Comparison of ENCODE assay signal across 15 cellular contexts in genomic region chr10:47253030-47253637, GRCh38. TPM values are rescaled to one million over a fixed set of nuclear protein-coding genes. Genes with fewer than 3 reads are reported as not detected.
A peak's percentile ranks its signal among the peaks of the same experiment; 100 is the strongest.
DNase-seq lines count a peak whose midpoint lies in the region; ATAC-seq and TF ChIP-seq lines count a peak whose summit lies in the region.
"Had no signal": no experiment of that assay in that cellular context is flagged by ENCODE, and none has a peak within 500 bp of the region (broad histone marks: within the 10 kb centered on the region; RNA-seq: fewer than 3 reads in every experiment).

No MANE protein-coding gene starts in this region.

- no peak for ATAC-seq in stimulated activated naive CD8-positive, alpha-beta T cell treated with anti-CD3 and anti-CD28 coated beads, Interleukin-15, amount 100 ng/mL, for 72 hours
- ATAC-seq in body of pancreas (no peak), aorta (ENCODE audit: low FRiP score) (peak; percentile 38), HG02852 (IDR thresholded peaks at IDR 0.05; ENCODE audit: unreplicated experiment) (no peak)

- no peaks in the 10 kb centered on the region for H3K27me3 Mint-ChIP-seq in stimulated activated naive CD8-positive, alpha-beta T cell treated with anti-CD3 and anti-CD28 coated beads, Interleukin-15, Interleukin-2, amounts not matched to agents 100 ng/mL and 50 ng/mL, for 24 hours
- H3K27me3 Mint-ChIP-seq in stimulated activated naive CD8-positive, alpha-beta T cell treated with anti-CD3 and anti-CD28 coated beads, Interleukin-15, amount 100 ng/mL, for 72 hours = no peaks in the 10 kb centered on the region

- H4K20me1 ChIP-seq in osteoblast (ENCODE audit: insufficient read depth, low read length) = no peaks in the 10 kb centered on the region

- TF ChIP-seq POLR2A in body of pancreas (IDR thresholded peaks at IDR 0.05) = no peak

- no peaks in the 10 kb centered on the region for H3K27me3 ChIP-seq in body of pancreas
- H3K27me3 ChIP-seq in osteoblast (ENCODE audit: insufficient read depth, low read length) = peaks cover 18% of the 10 kb centered on the region
- H3K27me3 ChIP-seq in aorta (ENCODE audit: control insufficient read depth in 1 of 2, insufficient read depth in 2 of 2, low read length in 1 of 2) = no peaks in the 10 kb centered on the region

- H3K36me3 Mint-ChIP-seq in stimulated activated naive CD8-positive, alpha-beta T cell treated with anti-CD3 and anti-CD28 coated beads, Interleukin-15, Interleukin-2, amounts not matched to agents 100 ng/mL and 50 ng/mL, for 24 hours (ENCODE audit: low read depth) = no peaks in the 10 kb centered on the region

- WGBS in body of pancreas, 2 donors = 93 to 97% methylated on average over 5 to 10 of the region's 10 CpGs
- 26 to 36% methylated on average over 10 of the region's 10 CpGs for WGBS in aorta, 2 donors

- H3K36me3 ChIP-seq in body of pancreas (replicated peaks in 1 of 2; ENCODE audit: insufficient read depth in 1 of 2, low read depth in 2 of 2) (no peaks in the 10 kb centered on the region), osteoblast (ENCODE audit: insufficient read depth, low read length) (no peaks in the 10 kb centered on the region), aorta (ENCODE audit: control insufficient read depth in 1 of 2, insufficient read depth in 2 of 2, low read length in 1 of 2) (no peaks in the 10 kb centered on the region)

- no peaks in the 10 kb centered on the region for H3K79me2 ChIP-seq in osteoblast (ENCODE audit: insufficient read depth, low read length)

- H3K9me3 ChIP-seq in body of pancreas (no peaks in the 10 kb centered on the region), osteoblast (ENCODE audit: low read depth, low read length) (no peaks in the 10 kb centered on the region), aorta (ENCODE audit: control insufficient read depth, low read length) (no peaks in the 10 kb centered on the region)

- H2AFZ ChIP-seq in osteoblast (ENCODE audit: low read length) = peak overlapping the region; percentile 85

- no peak for DNase-seq in stimulated activated naive CD8-positive, alpha-beta T cell treated with anti-CD3 and anti-CD28 coated beads, Interleukin-15, amount 100 ng/mL, for 72 hours
- DNase-seq in body of pancreas (no peak), osteoblast (ENCODE audit: insufficient read length, low spot score, missing footprints) (no peak), aorta (no peak), hypothalamus (lab: John Stamatoyannopoulos, UW) (no peak)
- no peak for DNase-seq in activated effector memory CD4-positive, alpha-beta T cell treated with Interleukin-2 at 50 U/mL for 16 hours
- DNase-seq: KG1, MV-4-11, NCI-H1417, NCI-H187 treated with DMSO at 0.1 percent for 48 hours, NCI-H345, NCI-H524 treated with DMSO at 0.1 percent for 48 hours had no signal

- peak overlapping the region; percentile 7 for H3K27ac Mint-ChIP-seq in stimulated activated naive CD8-positive, alpha-beta T cell treated with anti-CD3 and anti-CD28 coated beads, Interleukin-15, Interleukin-2, amounts not matched to agents 100 ng/mL and 50 ng/mL, for 24 hours
- no peak overlapping the region for H3K27ac Mint-ChIP-seq in stimulated activated naive CD8-positive, alpha-beta T cell treated with anti-CD3 and anti-CD28 coated beads, Interleukin-15, amount 100 ng/mL, for 72 hours

- intact Hi-C loops in body of pancreas (cut with DNase I) = no loop called here
- intact Hi-C loops in aorta (cut with DNase I) = no loop called here

- peaks cover 28% of the 10 kb centered on the region for H3K4me1 ChIP-seq in body of pancreas
- peaks cover 20% of the 10 kb centered on the region for H3K4me1 ChIP-seq in osteoblast (ENCODE audit: insufficient read depth, low read length)
- H3K4me1 ChIP-seq in aorta (ENCODE audit: control insufficient read depth in 1 of 2, insufficient read depth in 2 of 2, low read length in 2 of 2) = no peaks in the 10 kb centered on the region

- no peak overlapping the region for H3K4me3 Mint-ChIP-seq in stimulated activated naive CD8-positive, alpha-beta T cell treated with anti-CD3 and anti-CD28 coated beads, Interleukin-15, Interleukin-2, amounts not matched to agents 100 ng/mL and 50 ng/mL, for 24 hours
- no peak overlapping the region for H3K4me3 Mint-ChIP-seq in stimulated activated naive CD8-positive, alpha-beta T cell treated with anti-CD3 and anti-CD28 coated beads, Interleukin-15, amount 100 ng/mL, for 72 hours

- peaks cover 40% of the 10 kb centered on the region for H3K4me1 Mint-ChIP-seq in stimulated activated naive CD8-positive, alpha-beta T cell treated with anti-CD3 and anti-CD28 coated beads, Interleukin-15, Interleukin-2, amounts not matched to agents 100 ng/mL and 50 ng/mL, for 24 hours (ENCODE audit: low read depth)
- H3K4me1 Mint-ChIP-seq in stimulated activated naive CD8-positive, alpha-beta T cell treated with anti-CD3 and anti-CD28 coated beads, Interleukin-15, amount 100 ng/mL, for 72 hours = peaks cover 62% of the 10 kb centered on the region

- peak overlapping the region; percentile 61 for H3K4me2 ChIP-seq in osteoblast (ENCODE audit: insufficient read depth, low read length)

- no peaks in the 10 kb centered on the region for H3K9me3 Mint-ChIP-seq in stimulated activated naive CD8-positive, alpha-beta T cell treated with anti-CD3 and anti-CD28 coated beads, Interleukin-15, Interleukin-2, amounts not matched to agents 100 ng/mL and 50 ng/mL, for 24 hours
- peaks cover 9% of the 10 kb centered on the region in 2 donors for H3K9me3 Mint-ChIP-seq in stimulated activated naive CD8-positive, alpha-beta T cell treated with anti-CD3 and anti-CD28 coated beads, Interleukin-15, amount 100 ng/mL, for 72 hours

- TF ChIP-seq CTCF in body of pancreas (IDR thresholded peaks at IDR 0.05) (no peak), osteoblast (IDR thresholded peaks at IDR 0.05; ENCODE audit: extremely low read depth, low read depth, low read length) (no peak)

- no peak overlapping the region for H3K4me3 ChIP-seq in body of pancreas
- H3K4me3 ChIP-seq in osteoblast (ENCODE audit: insufficient read depth, low read length) = no peak overlapping the region
- H3K4me3 ChIP-seq in aorta (ENCODE audit: low read length in 2 of 2) = no peak overlapping the region
- H3K4me3 ChIP-seq: SK-N-MC had no signal

- H3K27ac ChIP-seq in body of pancreas = peak overlapping the region; percentile 73 to 83 (median 78)
- no peak overlapping the region for H3K27ac ChIP-seq in osteoblast (ENCODE audit: low read depth, low read length)
- H3K27ac ChIP-seq in aorta (ENCODE audit: low read depth in 1 of 2, low read length in 2 of 2) = no peak overlapping the region
- H3K27ac ChIP-seq: SK-N-MC had no signal

RNA-seq across cellular contexts. Expression of gene GDF10, which starts 46.9 kb away (rescaled TPM):
- total RNA-seq in body of pancreas (1 to 10 TPM; 6.6 to 8.0 TPM), osteoblast (under 0.01 TPM in 2 replicates), aorta (10 to 100 TPM in 1 of 2 donors, 1 to 10 TPM in 1; 3.8 to 27.5 TPM)
- polyA plus RNA-seq in aorta = under 1 TPM in 1 of 2 donors, not detected in 1; 0.10 TPM

Comparison
In these comparisons a context has a peak if more than half of its experiments do, and no peak if none do; other contexts are left out.
1. H3K27ac ChIP-seq: peak in body of pancreas (4 of 4); none in osteoblast (single experiment) and aorta (0 of 2).